ENCODE assay signal across 8 cellular contexts in genomic region chrX:149939271-149940014, GRCh38. TPM values are rescaled to one million over a fixed set of nuclear protein-coding genes. Genes with fewer than 3 reads are reported as not detected.
DNase-seq lines count a peak whose midpoint lies in the region; ATAC-seq and TF ChIP-seq lines count a peak whose summit lies in the region.

No MANE protein-coding gene starts in this region.

- no peaks in the 10 kb centered on the region; the same call in 1 of the 2 replicates for H3K36me3 Mint-ChIP-seq in WTC11

- no peaks in the 10 kb centered on the region for H3K9me3 Mint-ChIP-seq in WTC11

- H3K27ac ChIP-seq in mammary epithelial cell (ENCODE audit: insufficient read depth, low read depth, low read length) (peak overlapping the region; percentile 68), smooth muscle cell (ENCODE audit: low read depth) (peak overlapping the region; percentile 96)

- H3K4me1 Mint-ChIP-seq in WTC11: 0 out of 2 replicates have a peak, but pooled peaks cover 2% of the 10 kb centered on the region

- ATAC-seq in HG03045 (IDR thresholded peaks at IDR 0.05; ENCODE audit: unreplicated experiment) (peak; percentile 14), WTC11 (peak; percentile 24), HG03095 (IDR thresholded peaks at IDR 0.05; ENCODE audit: unreplicated experiment) (no peak)

- H3K27me3 ChIP-seq in mammary epithelial cell (ENCODE audit: insufficient read depth, low read length): no peaks in the 10 kb centered on the region
- no peaks in the 10 kb centered on the region for H3K27me3 ChIP-seq in smooth muscle cell (ENCODE audit: low read depth)

- peak overlapping the region; percentile 78 for H3K4me3 Mint-ChIP-seq in WTC11

- H3K4me3 ChIP-seq in mammary epithelial cell (replicated peaks in 1 of 3; ENCODE audit: insufficient read depth in 1 of 3, low read depth in 2 of 3, low read length in 3 of 3) (peak overlapping the region; percentile 50 to 61 (median 61)), smooth muscle cell (peak overlapping the region; percentile 66)

- H3K4me1 ChIP-seq in mammary epithelial cell (ENCODE audit: insufficient read depth, low read length) (no peaks in the 10 kb centered on the region), smooth muscle cell (ENCODE audit: low read depth) (no peaks in the 10 kb centered on the region)

- H3K9ac ChIP-seq in mammary epithelial cell (ENCODE audit: insufficient read depth, low read length) (peak overlapping the region; percentile 72), smooth muscle cell (ENCODE audit: low read depth) (peak overlapping the region; percentile 87)

- H3K9me3 ChIP-seq in mammary epithelial cell (replicated peaks; ENCODE audit: insufficient read depth, low read length) (peaks cover 2% of the 10 kb centered on the region), smooth muscle cell (replicated peaks; ENCODE audit: low read depth) (no peaks in the 10 kb centered on the region)

- H3K36me3 ChIP-seq in mammary epithelial cell (ENCODE audit: insufficient read depth, low read length) (no peaks in the 10 kb centered on the region), smooth muscle cell (ENCODE audit: low read depth) (no peaks in the 10 kb centered on the region)

- H3K4me2 ChIP-seq in mammary epithelial cell (ENCODE audit: insufficient read depth, low read depth, low read length) (peak overlapping the region; percentile 77), smooth muscle cell (peak overlapping the region; percentile 82)

- no peaks in the 10 kb centered on the region for H3F3A ChIP-seq in smooth muscle cell (ENCODE audit: low read depth)

- dilution Hi-C loops in mammary epithelial cell (cut with HindIII; ENCODE audit: low sequenced_read_pairs): no loop called here

- intact Hi-C loops in mammary epithelial cell (cut with micrococcal nuclease): no loop called here

- peak overlapping the region; percentile 93 for H3K27ac Mint-ChIP-seq in WTC11

- peaks cover 15% of the 10 kb centered on the region for H3K79me2 ChIP-seq in mammary epithelial cell (ENCODE audit: insufficient read depth, low read length)
- H3K79me2 ChIP-seq in smooth muscle cell (ENCODE audit: low read depth): peaks cover 10% of the 10 kb centered on the region

- no peak for TF ChIP-seq CTCF in GM10266 (IDR thresholded peaks at IDR 0.05; ENCODE audit: control insufficient read depth, insufficient read depth, low read depth, missing control alignments)
- no peak for TF ChIP-seq CTCF in WTC11 (IDR thresholded peaks at IDR 0.05)
- no peak for TF ChIP-seq CTCF in mammary epithelial cell (conservative IDR thresholded peaks at IDR 0.05 in 1 of 2, IDR thresholded peaks at IDR 0.05 in 1 of 2; ENCODE audit: extremely low read depth in 1 of 2, insufficient read depth in 1 of 2, low read depth in 1 of 2, low read length in 2 of 2)
- no peak for TF ChIP-seq CTCF in smooth muscle cell (IDR thresholded peaks at IDR 0.05; ENCODE audit: borderline replicate concordance, insufficient read depth, poor library complexity, severe bottlenecking)

- H2AFZ ChIP-seq in mammary epithelial cell (ENCODE audit: low read depth, low read length) (peak overlapping the region; percentile 44), smooth muscle cell (ENCODE audit: low read depth) (no peak overlapping the region)

- no CpG with 5 or more reads among the region's 48 CpGs for WGBS in mammary epithelial cell (ENCODE audit: low coverage, missing lambda C conversion rate)
- 25% methylated on average over 9 of the region's 48 CpGs for whole genome bisulfite sequencing in smooth muscle cell (ENCODE audit: low lambda C conversion rate)

- in situ Hi-C loops in mammary epithelial cell (cut with MboI; ENCODE audit: low sequenced_read_pairs in 2 of 2): no loop called here

- H4K20me1 ChIP-seq in mammary epithelial cell (ENCODE audit: insufficient read depth, low read length) (no peaks in the 10 kb centered on the region), smooth muscle cell (ENCODE audit: low read depth) (no peaks in the 10 kb centered on the region)

- CTCF ChIA-PET in WTC11 (lab: Charles Lee) (interaction anchor here (0.6 to 3.7 kb wide), 22 partner anchors 9 to 833 kb away, joined by 3 to 22 read pairs (median 4); partner anchors contain the start of genes EOLA1, MAGEA8 and MAMLD1), mammary epithelial cell (lab: Charles Lee; ENCODE audit: low non-redundant PET) (interaction anchor here (0.6 to 1.6 kb wide), 5 partner anchors 400 to 511 kb away, joined by 3 to 14 read pairs (median 4); no protein-coding TSS in a partner anchor)

- POLR2A ChIA-PET in WTC11 (lab: Charles Lee): interaction anchor here (1.1 to 1.9 kb wide), 4 partner anchors 102 to 629 kb away, joined by 4 to 6 read pairs (median 6); partner anchors contain the start of gene MTM1

- no TSS peak for BruUV-seq in mammary epithelial cell (replicated peaks; lab: Mats Ljungman, UMichigan)

- no peaks in the 10 kb centered on the region for H3K27me3 Mint-ChIP-seq in WTC11 (ENCODE audit: low read depth)

- DNase-seq in GM10266 (ENCODE audit: extremely low spot score) (peak; percentile 80), NCI-H2227 (lab: John Stamatoyannopoulos, UW; ENCODE audit: unreplicated experiment) (peak; percentile 92), WTC11 (ENCODE audit: low spot score) (peak; percentile 90), mammary epithelial cell (peak; percentile 82), inferior parietal cortex (ENCODE audit: extremely low spot score) (peak; percentile 36), smooth muscle cell (lab: John Stamatoyannopoulos, UW; ENCODE audit: unreplicated experiment) (peak; percentile 87)

TF ChIP-seq in WTC11, 78 proteins besides CTCF, POLR2A, EP300 and RAD21:
- TF ChIP-seq, protein P1, sequence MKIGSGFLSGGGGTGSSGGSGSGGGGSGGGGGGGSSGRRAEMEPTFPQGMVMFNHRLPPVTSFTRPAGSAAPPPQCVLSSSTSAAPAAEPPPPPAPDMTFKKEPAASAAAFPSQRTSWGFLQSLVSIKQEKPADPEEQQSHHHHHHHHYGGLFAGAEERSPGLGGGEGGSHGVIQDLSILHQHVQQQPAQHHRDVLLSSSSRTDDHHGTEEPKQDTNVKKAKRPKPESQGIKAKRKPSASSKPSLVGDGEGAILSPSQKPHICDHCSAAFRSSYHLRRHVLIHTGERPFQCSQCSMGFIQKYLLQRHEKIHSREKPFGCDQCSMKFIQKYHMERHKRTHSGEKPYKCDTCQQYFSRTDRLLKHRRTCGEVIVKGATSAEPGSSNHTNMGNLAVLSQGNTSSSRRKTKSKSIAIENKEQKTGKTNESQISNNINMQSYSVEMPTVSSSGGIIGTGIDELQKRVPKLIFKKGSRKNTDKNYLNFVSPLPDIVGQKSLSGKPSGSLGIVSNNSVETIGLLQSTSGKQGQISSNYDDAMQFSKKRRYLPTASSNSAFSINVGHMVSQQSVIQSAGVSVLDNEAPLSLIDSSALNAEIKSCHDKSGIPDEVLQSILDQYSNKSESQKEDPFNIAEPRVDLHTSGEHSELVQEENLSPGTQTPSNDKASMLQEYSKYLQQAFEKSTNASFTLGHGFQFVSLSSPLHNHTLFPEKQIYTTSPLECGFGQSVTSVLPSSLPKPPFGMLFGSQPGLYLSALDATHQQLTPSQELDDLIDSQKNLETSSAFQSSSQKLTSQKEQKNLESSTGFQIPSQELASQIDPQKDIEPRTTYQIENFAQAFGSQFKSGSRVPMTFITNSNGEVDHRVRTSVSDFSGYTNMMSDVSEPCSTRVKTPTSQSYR (CRISPR knock-in tag; IDR thresholded peaks at IDR 0.05): no peak

RNA-seq across cellular contexts. Expression of gene EOLA2, which starts 1.2 kb away (rescaled TPM):
- 30.5 to 41.2 TPM (median 31.5 TPM) in 3 replicates for total RNA-seq in WTC11 (2021)
- 10 to 100 TPM; 32.8 to 39.8 TPM for total RNA-seq in mammary epithelial cell
- polyA plus RNA-seq in mammary epithelial cell: 33.3 TPM
- polyA minus RNA-seq in mammary epithelial cell: 22.4 TPM
- total RNA-seq in smooth muscle cell: 31.2 and 31.3 TPM in 2 replicates
- 50.6 and 52.5 TPM in 2 replicates for polyA plus RNA-seq in smooth muscle cell

RNA-seq across cellular contexts. Expression of gene HSFX4, which starts 10.1 kb away (rescaled TPM):
- not detected in 3 replicates for total RNA-seq in WTC11 (2021)
- total RNA-seq in mammary epithelial cell: not detected
- not detected for polyA plus RNA-seq in mammary epithelial cell
- not detected for polyA minus RNA-seq in mammary epithelial cell
- not detected in 2 replicates for total RNA-seq in smooth muscle cell
- polyA plus RNA-seq in smooth muscle cell: not detected in 2 replicates

RNA-seq across cellular contexts. Expression of gene MAGEA8, which starts 58.5 kb away (rescaled TPM):
- not detected in 3 replicates for total RNA-seq in WTC11 (2021)
- total RNA-seq in mammary epithelial cell: not detected
- polyA plus RNA-seq in mammary epithelial cell: not detected
- polyA minus RNA-seq in mammary epithelial cell: not detected
- not detected in 2 replicates for total RNA-seq in smooth muscle cell
- polyA plus RNA-seq in smooth muscle cell: not detected in 2 replicates

Comparison
In these comparisons a context has a peak if more than half of its experiments do, and no peak if none do; other contexts are left out.
1. DNase-seq: peak in every context shown above with its lines; median percentile 92 in NCI-H2227; 90 in WTC11; 87 in smooth muscle cell; 82 in mammary epithelial cell; 80 in GM10266; 36 in inferior parietal cortex.